In genomic region chrX:54237014-54237413, GRCh38 we compare ENCODE assay signal across 40 cellular contexts.
"Had no signal": no experiment of that assay in that cellular context is flagged by ENCODE, and none has a peak within 500 bp of the region (broad histone marks: within the 10 kb centered on the region; RNA-seq: fewer than 3 reads in every experiment).

No MANE protein-coding gene starts in this region.

- H3K27me3 ChIP-seq: ascending aorta, body of pancreas, colonic mucosa, MG63 had no signal

- H3K4me1 Mint-ChIP-seq: activated CD4-positive, alpha-beta T cell treated with anti-CD3 and anti-CD28 coated beads, Interleukin-2, amount 10 ng/mL, durations not matched to agents 24 days and 14 days; activated naive CD4-positive, alpha-beta T cell treated with anti-CD3 and anti-CD28 coated beads, Interleukin-2, amount 50 U/mL, for 24 hours; activated naive CD8-positive, alpha-beta T cell treated with anti-CD3 and anti-CD28 coated beads, Interleukin-2, amount 10 ng/mL, durations not matched to agents 7 days and 5 days had no signal

- H3K4me2 ChIP-seq: PC-9 had no signal

- H3K27me3 Mint-ChIP-seq: activated CD4-positive, alpha-beta T cell treated with anti-CD3 and anti-CD28 coated beads, Interleukin-2, amount 10 ng/mL, durations not matched to agents 24 days and 14 days; activated naive CD4-positive, alpha-beta T cell treated with anti-CD3 and anti-CD28 coated beads, Interleukin-2, amount 50 U/mL, for 24 hours; activated naive CD8-positive, alpha-beta T cell treated with anti-CD3 and anti-CD28 coated beads, Interleukin-2, amount 10 ng/mL, durations not matched to agents 7 days and 5 days had no signal

- H3K27ac Mint-ChIP-seq: activated CD4-positive, alpha-beta T cell treated with anti-CD3 and anti-CD28 coated beads, Interleukin-2, amount 10 ng/mL, durations not matched to agents 24 days and 14 days; activated CD8-positive, alpha-beta T cell treated with anti-CD3 and anti-CD28 coated beads for 36 hours; activated naive CD4-positive, alpha-beta T cell treated with anti-CD3 and anti-CD28 coated beads, Interleukin-2, amount 50 U/mL, for 24 hours; activated naive CD8-positive, alpha-beta T cell treated with anti-CD3 and anti-CD28 coated beads, Interleukin-2, amount 10 ng/mL, durations not matched to agents 7 days and 5 days; activated T-cell treated with anti-CD3 and anti-CD28 coated beads, Interleukin-2, amount 50 U/mL, for 72 hours; activated T-helper 2 cell treated with anti-CD3 and anti-CD28 coated beads, Interferon-gamma antibody, Interleukin-2, Interleukin-4, amounts not matched to agents 10 μg/mL and 5 μg/mL and 100 μg/mL, durations not matched to agents 14 hours and 24 hours and 36 hours had no signal

- FAIRE-seq: RCC 7860 had no signal

- H3K36me3 Mint-ChIP-seq: activated naive CD8-positive, alpha-beta T cell treated with anti-CD3 and anti-CD28 coated beads, Interleukin-2, amount 10 ng/mL, durations not matched to agents 7 days and 5 days had no signal

- DNase-seq: activated CD4-positive, alpha-beta T cell treated with anti-CD3 and anti-CD28 coated beads, Interleukin-2, amount 10 ng/mL, durations not matched to agents 24 days and 14 days; activated CD4-positive, alpha-beta T cell treated with anti-CD3 and anti-CD28 coated beads, Interleukin-2, amount 50 U/mL, for 4 hours; activated CD8-positive, alpha-beta T cell treated with anti-CD3 and anti-CD28 coated beads for 36 hours; activated gamma-delta T cell; activated naive CD4-positive, alpha-beta T cell treated with Interleukin-2 at 50 U/mL for 16 hours; activated naive CD8-positive, alpha-beta T cell treated with anti-CD3 and anti-CD28 coated beads, Interleukin-2, amount 10 ng/mL, durations not matched to agents 7 days and 5 days; activated T-cell treated with anti-CD3 and anti-CD28 coated beads, Interleukin-2, amount 50 U/mL, for 1 hour; activated T-cell treated with anti-CD3 and anti-CD28 coated beads, Interleukin-2, amount 50 U/mL, for 72 hours; amygdala; body of pancreas; caudate nucleus; cerebellar nuclear complex; colonic mucosa; Kasumi-1; KG1; MG63; NCI-H1048; NCI-H1105 treated with DMSO at 0.1 percent for 48 hours; NCI-H1436; NCI-H1694 treated with DMSO at 0.1 percent for 48 hours; NCI-H2029; NCI-H2107; NCI-H2171; NCI-H510A; NCI-H526; NCI-H748 treated with DMSO at 0.1 percent for 48 hours; NK-92 treated with Interleukin-12 subunit alpha and Interleukin-12 subunit beta, amount 100 ng/mL, for 24 hours; PC-9; SIG-M5; SW 1271; T-helper 1 cell; T1000 had no signal

- H2AFZ ChIP-seq: PC-9 had no signal

- H3K4me1 ChIP-seq: ascending aorta, body of pancreas, breast epithelium, colonic mucosa had no signal

- H3K4me3 Mint-ChIP-seq: activated CD4-positive, alpha-beta T cell treated with anti-CD3 and anti-CD28 coated beads, Interleukin-2, amount 10 ng/mL, durations not matched to agents 24 days and 14 days; activated CD8-positive, alpha-beta T cell treated with anti-CD3 and anti-CD28 coated beads for 36 hours; activated naive CD4-positive, alpha-beta T cell treated with anti-CD3 and anti-CD28 coated beads, Interleukin-2, amount 50 U/mL, for 24 hours; activated naive CD8-positive, alpha-beta T cell treated with anti-CD3 and anti-CD28 coated beads, Interleukin-2, amount 10 ng/mL, durations not matched to agents 7 days and 5 days; activated T-cell treated with anti-CD3 and anti-CD28 coated beads, Interleukin-2, amount 50 U/mL, for 72 hours had no signal

- H3K4me3 ChIP-seq: ascending aorta, body of pancreas, breast epithelium, colonic mucosa, MG63, PC-9 had no signal

- H3K9me3 ChIP-seq: body of pancreas, colonic mucosa, MG63 had no signal

- H3K9me3 Mint-ChIP-seq: activated CD4-positive, alpha-beta T cell treated with anti-CD3 and anti-CD28 coated beads, Interleukin-2, amount 10 ng/mL, durations not matched to agents 24 days and 14 days; activated CD8-positive, alpha-beta T cell treated with anti-CD3 and anti-CD28 coated beads for 36 hours; activated naive CD4-positive, alpha-beta T cell treated with anti-CD3 and anti-CD28 coated beads, Interleukin-2, amount 50 U/mL, for 24 hours; activated naive CD8-positive, alpha-beta T cell treated with anti-CD3 and anti-CD28 coated beads, Interleukin-2, amount 10 ng/mL, durations not matched to agents 7 days and 5 days; activated T-cell treated with anti-CD3 and anti-CD28 coated beads, Interleukin-2, amount 50 U/mL, for 72 hours; activated T-helper 2 cell treated with anti-CD3 and anti-CD28 coated beads, Interferon-gamma antibody, Interleukin-2, Interleukin-4, amounts not matched to agents 10 μg/mL and 5 μg/mL and 100 μg/mL, durations not matched to agents 14 hours and 24 hours and 36 hours had no signal

- H3K36me3 ChIP-seq: ascending aorta, breast epithelium, colonic mucosa, MG63 had no signal

- H3K27ac ChIP-seq: ascending aorta, body of pancreas, breast epithelium, colonic mucosa, PC-9, RWPE1 had no signal

- ATAC-seq: activated CD8-positive, alpha-beta T cell treated with anti-CD3 and anti-CD28 coated beads for 36 hours; activated T-cell treated with anti-CD3 and anti-CD28 coated beads, Interleukin-2, amount 50 U/mL, for 72 hours; body of pancreas; Right ventricle myocardium inferior; SK-N-SH treated with all-trans-retinoic acid at 6 μM for 48 hours had no signal
